Comparison of ENCODE assay signal across 9 cellular contexts in the genomic region with DNA sequence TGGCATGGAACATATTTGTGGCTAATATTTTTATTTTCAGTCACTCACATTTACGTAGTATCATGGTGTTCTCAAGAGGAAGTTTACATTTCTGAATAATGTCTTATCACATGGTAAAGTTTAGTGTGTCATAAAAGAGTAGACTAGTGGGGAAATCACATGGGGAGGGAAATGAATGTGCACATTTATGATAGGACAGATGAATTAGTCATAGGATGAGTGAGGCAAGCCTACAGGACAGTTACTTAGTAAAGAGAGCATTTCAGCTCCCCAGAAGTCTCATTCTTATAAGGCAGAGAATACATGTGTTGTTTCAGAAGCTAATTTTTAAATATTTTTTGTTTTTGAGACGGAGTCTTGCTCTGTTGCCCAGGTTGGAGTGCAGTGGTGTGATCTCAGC. TPM values are rescaled to one million over a fixed set of nuclear protein-coding genes. Genes with fewer than 3 reads are reported as not detected.
A peak's percentile ranks its signal among the peaks of the same experiment; 100 is the strongest.
DNase-seq lines count a peak whose midpoint lies in the region; ATAC-seq lines count a peak whose summit lies in the region.
"Had no signal": no experiment of that assay in that cellular context is flagged by ENCODE, and none has a peak within 500 bp of the region (broad histone marks: within the 10 kb centered on the region; RNA-seq: fewer than 3 reads in every experiment).

No MANE protein-coding gene starts in this region.

- peaks cover 0 to 45% (median 0%) of the 10 kb centered on the region in 11 experiments; a peak in 4 of 22 replicates for H4K20me1 ChIP-seq in BLaER1 treated with 17β-estradiol and CSF1 and Interleukin-3, amounts not matched to agents 10 nM and 100 nM

- peak overlapping the region in 8 of 11 experiments; percentile 43 to 98 (median 91); a peak in 16 of 22 replicates for H3K27ac ChIP-seq in BLaER1 treated with 17β-estradiol and CSF1 and Interleukin-3, amounts not matched to agents 10 nM and 100 nM

- H3K36me3 ChIP-seq in BLaER1 treated with 17β-estradiol and CSF1 and Interleukin-3, amounts not matched to agents 10 nM and 100 nM, result peaks cover 0 to 53% (median 0%) of the 10 kb centered on the region in 11 experiments; a peak in 8 of 22 replicates

- no peaks in the 10 kb centered on the region for H3K9me3 Mint-ChIP-seq in activated naive CD4-positive, alpha-beta T cell treated with anti-CD3 and anti-CD28 coated beads, Interleukin-2, amount 50 U/mL, for 72 hours

- ATAC-seq in HG02938 (IDR thresholded peaks at IDR 0.05; ENCODE audit: unreplicated experiment) (peak; percentile 51), left colon (peak; percentile 93), GM21737 (IDR thresholded peaks at IDR 0.05; ENCODE audit: unreplicated experiment) (no peak), GM21423 (IDR thresholded peaks at IDR 0.05; ENCODE audit: unreplicated experiment) (no peak)
- ATAC-seq in activated naive CD4-positive, alpha-beta T cell treated with anti-CD3 and anti-CD28 coated beads, Interleukin-2, amount 50 U/mL, for 72 hours, result peak; percentile 83 to 84

- peaks cover 7 to 28% of the 10 kb centered on the region in 2 donors for H3K36me3 Mint-ChIP-seq in activated naive CD4-positive, alpha-beta T cell treated with anti-CD3 and anti-CD28 coated beads, Interleukin-2, amount 50 U/mL, for 72 hours

- intact Hi-C loops in left colon (cut with DNase I, micrococcal nuclease), result no loop called here

- no peaks in the 10 kb centered on the region; a peak in 1 of 22 replicates for H3K9me3 ChIP-seq in BLaER1 treated with 17β-estradiol and CSF1 and Interleukin-3, amounts not matched to agents 10 nM and 100 nM (replicated peaks in 1 of 11)

- H3K27me3 ChIP-seq in BLaER1 treated with 17β-estradiol and CSF1 and Interleukin-3, amounts not matched to agents 10 nM and 100 nM, result no peaks in the 10 kb centered on the region

- H3K4me1 ChIP-seq in BLaER1 treated with 17β-estradiol and CSF1 and Interleukin-3, amounts not matched to agents 10 nM and 100 nM, result peaks cover 0 to 82% (median 19%) of the 10 kb centered on the region in 10 experiments; a peak in 14 of 20 replicates

- no peak for DNase-seq in activated naive CD4-positive, alpha-beta T cell treated with anti-CD3 and anti-CD28 coated beads, Interleukin-2, amount 50 U/mL, for 72 hours (ENCODE audit: low spot score in 2 of 2)
- no peak for DNase-seq in left colon
- no peak for DNase-seq in SW 1271 (lab: John Stamatoyannopoulos, UW)
- DNase-seq in NCI-H1048 (lab: John Stamatoyannopoulos, UW), result no peak
- DNase-seq: left cardiac atrium had no signal

- peak overlapping the region; percentile 97 to 98 for H3K27ac Mint-ChIP-seq in activated naive CD4-positive, alpha-beta T cell treated with anti-CD3 and anti-CD28 coated beads, Interleukin-2, amount 50 U/mL, for 72 hours

- H3K4me3 ChIP-seq in BLaER1 treated with 17β-estradiol and CSF1 and Interleukin-3, amounts not matched to agents 10 nM and 100 nM, result 0 out of 20 replicates have a peak overlapping the region, but pooled peaks of 1 of the 10 experiments have one; percentile 5

- peak overlapping the region in 5 of 11 experiments; percentile 65 to 86 (median 73); a peak in 10 of 22 replicates for H3K4me2 ChIP-seq in BLaER1 treated with 17β-estradiol and CSF1 and Interleukin-3, amounts not matched to agents 10 nM and 100 nM

- H3K9ac ChIP-seq in BLaER1 treated with 17β-estradiol and CSF1 and Interleukin-3, amounts not matched to agents 10 nM and 100 nM, result peak overlapping the region in 6 of 11 experiments; percentile 44 to 99 (median 86); a peak in 12 of 22 replicates

RNA-seq across cellular contexts. Expression of a gene that starts 6.2 kb away (rescaled TPM):
- total RNA-seq in activated naive CD4-positive, alpha-beta T cell treated with anti-CD3 and anti-CD28 coated beads, Interleukin-2, amount 50 U/mL, for 72 hours, result 100 to 1,000 TPM in 1 of 2 donors, 10 to 100 TPM in 1; 53.1 to 147 TPM
- total RNA-seq in left colon, result 10 to 100 TPM; 28.2 to 58.9 TPM

Comparison
In these comparisons a context has a peak if more than half of its experiments do, and no peak if none do; other contexts are left out.
1. ATAC-seq: peak in HG02938 (single experiment), activated naive CD4-positive, alpha-beta T cell treated with anti-CD3 and anti-CD28 coated beads, Interleukin-2, amount 50 U/mL, for 72 hours (2 of 2) and left colon (single experiment); none in GM21737 (single experiment) and GM21423 (single experiment).